Comparison of ENCODE assay signal across 8 cellular contexts in genomic region chr6:35919827-35920751, GRCh38. TPM values are rescaled to one million over a fixed set of nuclear protein-coding genes. Genes with fewer than 3 reads are reported as not detected.
DNase-seq lines count a peak whose midpoint lies in the region; ATAC-seq, FAIRE-seq and TF ChIP-seq lines count a peak whose summit lies in the region.

No MANE protein-coding gene starts in this region.

- H3K23ac ChIP-seq in IMR-90 (ENCODE audit: low read depth, low read length): peak overlapping the region; percentile 77

- H3K36me3 ChIP-seq in DND-41 (ENCODE audit: insufficient read depth, low read length) (peaks cover 34% of the 10 kb centered on the region), IMR-90 (ENCODE audit: control insufficient read depth, insufficient read depth, low read length) (no peaks in the 10 kb centered on the region), HepG2 (replicated peaks in 1 of 2; ENCODE audit: control insufficient read depth in 1 of 2, insufficient read depth in 2 of 2, low read length in 2 of 2) (peaks cover 2 to 15% of the 10 kb centered on the region in 2 experiments; a peak in 4 of 5 replicates)

- dilution Hi-C loops in IMR-90 (cut with HindIII; ENCODE audit: low sequenced_read_pairs, unreplicated experiment): no loop called here

- peak overlapping the region; percentile 28 for H3K56ac ChIP-seq in IMR-90 (ENCODE audit: extremely low read depth, insufficient read depth, low read length)

- TF ChIP-seq EP300 in HepG2 (IDR thresholded peaks at IDR 0.05; ENCODE audit: low read depth in 2 of 2, low read length in 2 of 2) (no peak), HepG2 (CRISPR knock-in tag; IDR thresholded peaks at IDR 0.05; ENCODE audit: borderline replicate concordance) (no peak)

- peak overlapping the region; percentile 78 for H3K9ac ChIP-seq in DND-41 (ENCODE audit: low read depth, low read length)
- H3K9ac ChIP-seq in IMR-90 (ENCODE audit: low read depth, low read length): peak overlapping the region; percentile 65
- H3K9ac ChIP-seq in HepG2 (ENCODE audit: insufficient read depth, low read depth, low read length): peak overlapping the region; percentile 98

- peaks cover 9 to 37% of the 10 kb centered on the region in 2 experiments; a peak in 2 of 4 replicates for H3K79me1 ChIP-seq in IMR-90 (ENCODE audit: low read depth in 1 of 2, low read length in 2 of 2)

- H3K27ac ChIP-seq in DND-41 (ENCODE audit: low read length) (peak overlapping the region; percentile 75), IMR-90 (ENCODE audit: insufficient read depth, low read length) (peak overlapping the region; percentile 36), HepG2 (ENCODE audit: extremely low read length, insufficient read depth, low read length) (peak overlapping the region; percentile 80)

- TF ChIP-seq RAD21 in IMR-90 (IDR thresholded peaks at IDR 0.05; ENCODE audit: low read length): no peak
- TF ChIP-seq RAD21 in HepG2 (CRISPR knock-in tag; IDR thresholded peaks at IDR 0.05): no peak

- no peak for TF ChIP-seq CTCF in DND-41 (IDR thresholded peaks at IDR 0.05; ENCODE audit: borderline replicate concordance, extremely low read depth, low read length, poor library complexity, severe bottlenecking)
- TF ChIP-seq CTCF in IMR-90 (conservative IDR thresholded peaks at IDR 0.05; ENCODE audit: low read depth, low read length): no peak
- TF ChIP-seq CTCF in WI38 (IDR thresholded peaks at IDR 0.05; ENCODE audit: low read depth, low read length): no peak
- no peak for TF ChIP-seq CTCF in choroid plexus epithelial cell (conservative IDR thresholded peaks at IDR 0.05; ENCODE audit: low read depth, low read length)
- no peak for TF ChIP-seq CTCF in HepG2 (CRISPR knock-in tag; IDR thresholded peaks at IDR 0.05)

- H4K8ac ChIP-seq in IMR-90 (ENCODE audit: low read depth in 2 of 2, low read length in 2 of 2): peak overlapping the region; percentile 8 to 49; a peak in 2 of 4 replicates

- no peaks in the 10 kb centered on the region for H3K9me1 ChIP-seq in IMR-90 (ENCODE audit: insufficient read depth, low read length)

- intact Hi-C loops in IMR-90 (cut with micrococcal nuclease): loop anchor here (2.0 to 10.0 kb wide), 2 partner anchors 107 to 175 kb away; partner anchors contain the start of gene MAPK14
- intact Hi-C loops in HepG2 (cut with micrococcal nuclease; ENCODE audit: unreplicated experiment): loop anchor here (5.0 kb wide), 2 partner anchors 107 to 1258 kb away; partner anchors contain the start of gene MAPK14

- TF ChIP-seq POLR2A in IMR-90 (IDR thresholded peaks at IDR 0.05; ENCODE audit: low read depth, low read length) (no peak), HepG2 (IDR thresholded peaks at IDR 0.05; ENCODE audit: insufficient read depth in 1 of 2, low read depth in 2 of 2, low read length in 2 of 2) (no peak; a peak in 1 of 4 replicates)

- peak overlapping the region; percentile 80 for H3K14ac ChIP-seq in IMR-90 (replicated peaks; ENCODE audit: low read depth, low read length)

- WGBS in IMR-90 (ENCODE audit: extremely low coverage in 2 of 2, insufficient read length in 1 of 2), 2 experiments: 0% methylated on average over 10 of the region's 50 CpGs; no CpG with 5 or more reads in 1 of the 2 experiments
- 0% methylated on average over 22 of the region's 50 CpGs for WGBS in HepG2 (ENCODE audit: low lambda C conversion rate)

- peaks cover 72% of the 10 kb centered on the region for H3K79me2 ChIP-seq in DND-41 (ENCODE audit: insufficient read depth, low read length)
- H3K79me2 ChIP-seq in HepG2 (ENCODE audit: insufficient read depth, low read length): peaks cover 58% of the 10 kb centered on the region

- H2AFZ ChIP-seq in DND-41 (ENCODE audit: low read depth, low read length) (peak overlapping the region; percentile 75), IMR-90 (replicated peaks; ENCODE audit: low read length, poor library complexity) (peak overlapping the region; percentile 87), HepG2 (ENCODE audit: low read length) (no peak overlapping the region)

- H2BK120ac ChIP-seq in IMR-90 (ENCODE audit: low read depth, low read length): 0 out of 2 replicates have a peak overlapping the region, but pooled peaks have one; percentile 5

- peak overlapping the region; percentile 73 to 81 for H3K4me3 ChIP-seq in DND-41 (ENCODE audit: low read depth in 1 of 2, low read length in 2 of 2)
- H3K4me3 ChIP-seq in IMR-90 (ENCODE audit: insufficient read depth, low read depth, low read length): peak overlapping the region; percentile 88
- H3K4me3 ChIP-seq in WI38 (ENCODE audit: low read depth, low read length): peak overlapping the region; percentile 83
- peak overlapping the region; percentile 85 for H3K4me3 ChIP-seq in choroid plexus epithelial cell (ENCODE audit: low read depth, low read length)
- peak overlapping the region; percentile 72 to 93 (median 84) for H3K4me3 ChIP-seq in HepG2 (replicated peaks in 1 of 3; ENCODE audit: insufficient read depth in 1 of 3, low read depth in 2 of 3, low read length in 3 of 3)

- H2AK9ac ChIP-seq in IMR-90 (replicated peaks; ENCODE audit: low read depth, low read length, poor library complexity): peak overlapping the region; percentile 87

- ATAC-seq in DND-41 (ENCODE audit: insufficient read depth, low read depth): peak; percentile 64
- peak; percentile 43 for ATAC-seq in GM21447 (IDR thresholded peaks at IDR 0.05; ENCODE audit: unreplicated experiment)
- ATAC-seq in IMR-90 (ENCODE audit: low read depth): peak; percentile 57
- ATAC-seq in HepG2: peak; percentile 43

- peak; percentile 86 for FAIRE-seq in HepG2 (lab: Jason Lieb, UNC)

- H3K27me3 ChIP-seq in DND-41 (ENCODE audit: insufficient read depth, low read length, poor library complexity) (no peaks in the 10 kb centered on the region), IMR-90 (ENCODE audit: control insufficient read depth, insufficient read depth, low read length) (no peaks in the 10 kb centered on the region), HepG2 (ENCODE audit: control insufficient read depth in 1 of 2, insufficient read depth in 2 of 2, low read length in 2 of 2) (no peaks in the 10 kb centered on the region; a peak in 1 of 5 replicates)

- BruUV-seq in IMR-90 (replicated peaks; lab: Mats Ljungman, UMichigan): no TSS peak
- BruUV-seq in HepG2 (replicated peaks; lab: Mats Ljungman, UMichigan): no TSS peak

- peaks cover 54% of the 10 kb centered on the region for H3K4me1 ChIP-seq in DND-41 (ENCODE audit: insufficient read depth, low read length)
- H3K4me1 ChIP-seq in IMR-90 (ENCODE audit: control insufficient read depth, insufficient read depth, low read length): no peaks in the 10 kb centered on the region; the same call in 1 of the 2 replicates
- peaks cover 56% of the 10 kb centered on the region for H3K4me1 ChIP-seq in HepG2 (ENCODE audit: insufficient read depth, low read length)

- peak overlapping the region; percentile 80 for H2AK5ac ChIP-seq in IMR-90 (ENCODE audit: low read depth, low read length)

- H3K4ac ChIP-seq in IMR-90 (ENCODE audit: low read depth, low read length): peak overlapping the region; percentile 73

- DNase-seq in DND-41 (peak; percentile 53), IMR-90 (peak; percentile 78), choroid plexus epithelial cell (ENCODE audit: low read depth) (peak; percentile 70), HepG2 (ENCODE audit: low spot score) (peak; percentile 56), cerebellar nuclear complex (lab: John Stamatoyannopoulos, UW) (no peak)
- DNase-seq in stimulated activated CD4-positive, alpha-beta T cell treated with anti-CD3 and anti-CD28 coated beads, Interleukin-4, amount 100 ng/mL, for 4 hours: peak; percentile 42 to 64

- H3K4me2 ChIP-seq in DND-41 (ENCODE audit: insufficient read depth, low read length) (peak overlapping the region; percentile 91), IMR-90 (ENCODE audit: low read depth, low read length) (peak overlapping the region; percentile 61), HepG2 (ENCODE audit: low read depth, low read length) (peak overlapping the region; percentile 97)

- CTCF ChIA-PET in IMR-90 (lab: Yijun Ruan, JAX) (interaction anchor here (0.6 kb wide), 1 partner anchor 47 kb away, joined by 3 read pairs; no protein-coding TSS in a partner anchor), HepG2 (lab: Yijun Ruan, JAX; ENCODE audit: low intra/inter-chr PET ratio, low total read pairs) (no interaction called here)

- H3K9me3 ChIP-seq in DND-41 (ENCODE audit: insufficient read depth, low read length, severe bottlenecking) (no peaks in the 10 kb centered on the region), IMR-90 (ENCODE audit: control insufficient read depth, insufficient read depth, low read length) (no peaks in the 10 kb centered on the region), HepG2 (ENCODE audit: low read length) (no peaks in the 10 kb centered on the region)

- peak overlapping the region; percentile 70 for H4K91ac ChIP-seq in IMR-90 (ENCODE audit: insufficient read depth, low read depth, low read length)

- in situ Hi-C loops in IMR-90 (cut with MboI; ENCODE audit: low sequenced_read_pairs) (no loop called here), HepG2 (cut with HindIII; ENCODE audit: extremely low pct_ligation_motif_present, low pct_unique_long_range_greater_than_20kb) (no loop called here)

- H4K20me1 ChIP-seq in DND-41 (ENCODE audit: insufficient read depth, low read length) (peaks cover 34% of the 10 kb centered on the region), IMR-90 (ENCODE audit: insufficient read depth, low read length) (no peaks in the 10 kb centered on the region; the same call in 1 of the 2 replicates), HepG2 (ENCODE audit: insufficient read depth, low read length) (peaks cover 32% of the 10 kb centered on the region)

- no peak overlapping the region for H2BK20ac ChIP-seq in IMR-90 (ENCODE audit: low read depth, low read length)

- POLR2A ChIA-PET in IMR-90 (lab: Charles Lee; ENCODE audit: unreplicated experiment): no interaction called here
- POLR2A ChIA-PET in HepG2 (lab: Yijun Ruan, JAX): interaction anchor here (0.6 to 1.3 kb wide), 2 partner anchors 106 to 422 kb away, joined by 3 read pairs; no protein-coding TSS in a partner anchor

- H3K18ac ChIP-seq in IMR-90 (ENCODE audit: low read depth, low read length): peak overlapping the region; percentile 21; the same call in 1 of the 2 replicates

- H4K5ac ChIP-seq in IMR-90 (ENCODE audit: low read depth, low read length): peak overlapping the region; percentile 32; the same call in 1 of the 2 replicates

- no peak overlapping the region for H2BK15ac ChIP-seq in IMR-90 (ENCODE audit: low read depth, low read length)

- H2BK5ac ChIP-seq in IMR-90 (ENCODE audit: low read depth, low read length, poor library complexity, severe bottlenecking): peak overlapping the region; percentile 73

RNA-seq across cellular contexts. Expression of gene SRPK1, which starts 0.8 kb away (rescaled TPM):
- total RNA-seq in IMR-90 (2012; rRNA removed) (44.6 and 92.8 TPM in 2 replicates), HepG2 (2016; rRNA removed; fragmentation: Illumina TruSeq; extraction: Trizol) (142 and 184 TPM in 2 replicates)
- polyA plus RNA-seq in IMR-90 (2012; rRNA removed) (17.6 and 22.5 TPM in 2 replicates), HepG2 (2011; rRNA removed) (50.6 and 56.4 TPM in 2 replicates)
- 4.2 and 6.1 TPM in 2 replicates for polyA plus RNA-seq in IMR-90 (2012; cell fraction: cytosol; rRNA removed)
- 9.1 and 34.1 TPM in 2 replicates for polyA plus RNA-seq in IMR-90 (2012; cell fraction: nucleus; rRNA removed; ENCODE audit: low replicate concordance)
- total RNA-seq in HepG2 (2016; cell fraction: cytosol; rRNA removed; fragmentation: Illumina TruSeq; extraction: Trizol; ENCODE audit: low read depth): 27.0 and 30.7 TPM in 2 replicates
- 139 and 172 TPM in 2 replicates for total RNA-seq in HepG2 (2016; cell fraction: insoluble cytoplasmic fraction; rRNA removed; fragmentation: Illumina TruSeq; extraction: Trizol)
- 53.8 and 63.2 TPM in 2 replicates for total RNA-seq in HepG2 (2016; cell fraction: membrane; rRNA removed; fragmentation: Illumina TruSeq; extraction: Trizol)
- total RNA-seq in HepG2 (2016; cell fraction: nucleus; rRNA removed; fragmentation: Illumina TruSeq; extraction: Trizol): 163 and 181 TPM in 2 replicates
- polyA plus RNA-seq in HepG2 (2011; cell fraction: cytosol; rRNA removed): 22.5 and 36.0 TPM in 2 replicates
- polyA plus RNA-seq in HepG2 (2011; cell fraction: nucleus; rRNA removed): 66.5 and 79.9 TPM in 2 replicates
- polyA plus RNA-seq in HepG2 (2012): 57.5 and 57.8 TPM in 2 replicates
- 7.4 and 8.0 TPM in 2 replicates for polyA plus RNA-seq in HepG2 (2016; cell fraction: cytosol; fragmentation: Illumina TruSeq; extraction: Trizol; ENCODE audit: low read depth)
- polyA plus RNA-seq in HepG2 (2016; cell fraction: insoluble cytoplasmic fraction; fragmentation: Illumina TruSeq; extraction: Trizol; ENCODE audit: low read depth): 125 and 129 TPM in 2 replicates
- 21.8 and 23.6 TPM in 2 replicates for polyA plus RNA-seq in HepG2 (2016; cell fraction: membrane; fragmentation: Illumina TruSeq; extraction: Trizol; ENCODE audit: low read depth)
- polyA plus RNA-seq in HepG2 (2016; cell fraction: nucleus; fragmentation: Illumina TruSeq; extraction: Trizol; ENCODE audit: insufficient read depth, low read depth): 173 and 179 TPM in 2 replicates
- 76.8 and 87.1 TPM in 2 replicates for polyA minus RNA-seq in HepG2 (2011; rRNA and poly(A)+ RNA removed; ENCODE audit: low replicate concordance)
- polyA minus RNA-seq in HepG2 (2011; cell fraction: cytosol; rRNA and poly(A)+ RNA removed): 63.8 and 80.5 TPM in 2 replicates
- 233 and 277 TPM in 2 replicates for polyA minus RNA-seq in HepG2 (2011; cell fraction: nucleus; rRNA and poly(A)+ RNA removed)

Comparison
In these comparisons a context has a peak if more than half of its experiments do, and no peak if none do; other contexts are left out.
1. DNase-seq: peak in DND-41 (single experiment), IMR-90 (single experiment), choroid plexus epithelial cell (single experiment), HepG2 (single experiment) and stimulated activated CD4-positive, alpha-beta T cell treated with anti-CD3 and anti-CD28 coated beads, Interleukin-4, amount 100 ng/mL, for 4 hours (2 of 2); none in cerebellar nuclear complex (0 of 2).
2. Peak in every context shown above with its lines, with median percentiles within 50 percentile points of each other: ATAC-seq, H3K27ac ChIP-seq, H3K4me2 ChIP-seq, H3K4me3 ChIP-seq and H3K9ac ChIP-seq.